In the genomic region with DNA sequence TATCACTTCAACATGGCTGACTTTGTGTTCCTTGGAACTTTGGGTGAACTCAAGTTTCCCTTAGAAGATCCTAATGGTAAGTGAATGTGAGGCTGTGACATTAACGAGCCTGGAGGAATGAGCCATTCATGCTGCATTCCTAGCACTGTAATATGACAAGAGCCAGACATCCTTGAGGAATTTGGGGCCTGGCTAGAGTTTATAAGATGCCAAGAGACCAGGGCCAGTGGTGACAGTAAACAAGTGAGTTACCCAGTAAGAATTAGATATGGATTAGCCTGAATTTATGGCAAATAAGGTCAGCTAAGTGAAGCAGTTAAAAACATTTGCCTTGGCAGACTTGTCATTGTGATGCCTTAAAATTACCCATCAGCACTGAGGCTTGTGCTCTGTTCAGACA, we compare ENCODE assay signal across 12 cellular contexts.
DNase-seq lines count a peak whose midpoint lies in the region; ATAC-seq, FAIRE-seq and TF ChIP-seq lines count a peak whose summit lies in the region.
"Had no signal": no experiment of that assay in that cellular context is flagged by ENCODE, and none has a peak within 500 bp of the region (broad histone marks: within the 10 kb centered on the region; RNA-seq: fewer than 3 reads in every experiment).

No MANE protein-coding gene starts in this region.

- no peak for FAIRE-seq in kidney (lab: Jason Lieb, UNC)

- POLR2A ChIA-PET in AG04449 (lab: Yijun Ruan, JAX), result no interaction called here

- TF ChIP-seq CTCF in AG04449 (IDR thresholded peaks at IDR 0.05; ENCODE audit: insufficient read depth, low read length, missing control alignments) (no peak), epithelial cell of esophagus (IDR thresholded peaks at IDR 0.05; ENCODE audit: insufficient read depth, low read depth, low read length, missing control alignments) (no peak), kidney (IDR thresholded peaks at IDR 0.05; ENCODE audit: borderline replicate concordance, extremely low read depth, insufficient read depth) (no peak)

- H3K4me3 ChIP-seq in AG04449 (ENCODE audit: low read depth, low read length) (no peak overlapping the region), epithelial cell of esophagus (ENCODE audit: low read length) (no peak overlapping the region), kidney (ENCODE audit: low read length in 2 of 2) (no peak overlapping the region)

- DNase-seq in AG04449 (ENCODE audit: low read depth, low spot score) (peak; percentile 75), HS-5 (ENCODE audit: low read depth) (peak; percentile 53), epithelial cell of esophagus (ENCODE audit: low read depth) (peak; percentile 13), mucosa of gallbladder (ENCODE audit: low spot score) (peak; percentile 24), SKM-1 treated with dmso at 0.1 percent for 144 hours (lab: John Stamatoyannopoulos, UW; ENCODE audit: unreplicated experiment) (no peak), kidney (no peak), NCI-H1092 (lab: John Stamatoyannopoulos, UW) (no peak)
- DNase-seq: effector memory CD4-positive, alpha-beta T cell; GOT3; KBM-7; NCI-H2081 treated with DMSO at 0.1 percent for 48 hours had no signal

- no peak overlapping the region for H3K9ac ChIP-seq in kidney (ENCODE audit: low read length in 2 of 2)

- intact Hi-C loops in kidney (cut with DNase I), result no loop called here

- ATAC-seq in HG03196 (IDR thresholded peaks at IDR 0.05; ENCODE audit: unreplicated experiment), result no peak

- H3K27ac ChIP-seq in kidney (ENCODE audit: low read depth in 2 of 2, low read length in 2 of 2), result no peak overlapping the region

- CTCF ChIA-PET in AG04449 (lab: Yijun Ruan, JAX), result interaction anchor here (1.7 to 3.7 kb wide), 7 partner anchors 12 to 488 kb away, joined by 6 to 42 read pairs (median 26); no protein-coding TSS in a partner anchor

- H3K4me1 ChIP-seq in kidney (ENCODE audit: control insufficient read depth in 1 of 2, insufficient read depth in 1 of 2, low read depth in 1 of 2, low read length in 2 of 2), result peaks cover 0 to 6% of the 10 kb centered on the region in 2 donors

- H3K9me3 ChIP-seq in kidney (ENCODE audit: control insufficient read depth in 1 of 2, low read length in 2 of 2), result no peaks in the 10 kb centered on the region

- H3K36me3 ChIP-seq in kidney (ENCODE audit: control insufficient read depth in 1 of 2, insufficient read depth in 2 of 2, low read length in 2 of 2), result no peaks in the 10 kb centered on the region

Comparison
In these comparisons a context has a peak if more than half of its experiments do, and no peak if none do; other contexts are left out.
1. DNase-seq: peak in AG04449 (single experiment), HS-5 (single experiment), epithelial cell of esophagus (single experiment) and mucosa of gallbladder (single experiment); none in SKM-1 treated with dmso at 0.1 percent for 144 hours (single experiment), kidney (single experiment) and NCI-H1092 (single experiment).